ENCODE assay signal across 8 cellular contexts in the genomic region with DNA sequence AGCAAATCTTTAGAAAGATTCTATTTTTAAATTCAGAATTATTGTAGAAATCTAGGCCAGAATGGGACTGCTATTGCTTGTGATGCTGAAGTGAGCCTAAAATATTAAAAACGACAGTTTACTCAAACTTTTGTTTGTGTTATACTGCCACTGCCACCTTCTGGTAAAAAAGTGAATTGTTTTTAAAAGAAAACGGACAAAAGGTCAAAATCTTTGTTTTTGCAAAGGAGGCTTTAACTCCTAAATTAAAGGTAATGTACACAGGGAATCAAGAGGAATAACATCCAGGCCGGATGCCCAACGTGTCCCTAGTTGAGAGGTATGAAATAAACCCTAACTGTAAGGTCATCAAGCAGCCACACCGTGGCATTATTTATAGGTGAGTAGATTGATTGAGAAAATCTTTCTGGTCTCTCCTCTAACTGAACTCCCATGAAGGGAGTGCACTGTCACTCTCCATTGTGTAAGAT.
DNase-seq lines count a peak whose midpoint lies in the region; FAIRE-seq and TF ChIP-seq lines count a peak whose summit lies in the region.

No MANE protein-coding gene starts in this region.

- DNase-seq in GM19239 (ENCODE audit: insufficient read length, low spot score) (peak; percentile 10), RPMI8226 (peak; percentile 8), hepatocyte (ENCODE audit: low spot score) (peak; percentile 48), NCI-H187 treated with DMSO at 0.1 percent for 48 hours (lab: John Stamatoyannopoulos, UW) (no peak)
- DNase-seq in effector memory CD4-positive, alpha-beta T cell, result no peak
- no peak for DNase-seq in activated CD8-positive, alpha-beta memory T cell treated with anti-CD3 and anti-CD28 coated beads, Interleukin-2, amount 50 U/mL, for 4 hours
- DNase-seq in stimulated activated CD4-positive, alpha-beta T cell treated with anti-CD3 and anti-CD28 coated beads, Interleukin-4, amount 100 ng/mL, for 4 hours, result no peak

- H3K4me1 ChIP-seq in hepatocyte (ENCODE audit: insufficient read depth), result no peaks in the 10 kb centered on the region
- H3K4me1 ChIP-seq in effector memory CD4-positive, alpha-beta T cell (ENCODE audit: control insufficient read depth, insufficient read depth, low read length, poor library complexity, severe bottlenecking), result no peaks in the 10 kb centered on the region

- H2AFZ ChIP-seq in hepatocyte, result peak overlapping the region; percentile 32

- no peak overlapping the region for H3K4me3 ChIP-seq in hepatocyte
- H3K4me3 ChIP-seq in effector memory CD4-positive, alpha-beta T cell (ENCODE audit: insufficient read depth, low read depth, low read length, poor library complexity, severe bottlenecking), result no peak overlapping the region

- TF ChIP-seq CTCF in 22Rv1 (IDR thresholded peaks at IDR 0.05), result peak; percentile 42
- peak; percentile 61 for TF ChIP-seq CTCF in hepatocyte (IDR thresholded peaks at IDR 0.05; ENCODE audit: poor library complexity)

- no peaks in the 10 kb centered on the region for H3K27me3 ChIP-seq in hepatocyte
- no peaks in the 10 kb centered on the region for H3K27me3 ChIP-seq in effector memory CD4-positive, alpha-beta T cell (replicated peaks; ENCODE audit: control insufficient read depth, insufficient read depth, low read length, poor library complexity, severe bottlenecking)

- no peaks in the 10 kb centered on the region for H4K20me1 ChIP-seq in hepatocyte (ENCODE audit: insufficient read depth, poor library complexity, severe bottlenecking)

- peak; percentile 14 for FAIRE-seq in GM19239 (lab: Jason Lieb, UNC)

- no peak overlapping the region for H3K4me2 ChIP-seq in hepatocyte

- no peaks in the 10 kb centered on the region for H3K79me2 ChIP-seq in hepatocyte

- no peaks in the 10 kb centered on the region for H3K36me3 ChIP-seq in hepatocyte (replicated peaks; ENCODE audit: insufficient read depth, low read depth)
- no peaks in the 10 kb centered on the region for H3K36me3 ChIP-seq in effector memory CD4-positive, alpha-beta T cell (ENCODE audit: control insufficient read depth, insufficient read depth, low read length)

- WGBS in hepatocyte (ENCODE audit: low lambda C conversion rate, missing lambda C conversion rate), result 9% methylated on average over 5 of the region's 5 CpGs

- H3K9me2 ChIP-seq in hepatocyte (replicated peaks; ENCODE audit: insufficient read depth), result no peaks in the 10 kb centered on the region

- no peaks in the 10 kb centered on the region for H3K9me3 ChIP-seq in hepatocyte (ENCODE audit: low read depth)
- H3K9me3 ChIP-seq in effector memory CD4-positive, alpha-beta T cell (ENCODE audit: control insufficient read depth, low read length), result no peaks in the 10 kb centered on the region

- H3K27ac ChIP-seq in 22Rv1 (no peak overlapping the region), hepatocyte (no peak overlapping the region)
- H3K27ac ChIP-seq in effector memory CD4-positive, alpha-beta T cell (ENCODE audit: insufficient read depth, low read length, poor library complexity, severe bottlenecking), result no peak overlapping the region

Comparison
In these comparisons a context has a peak if more than half of its experiments do, and no peak if none do; other contexts are left out.
1. DNase-seq: peak in GM19239 (single experiment), RPMI8226 (single experiment) and hepatocyte (single experiment); none in NCI-H187 treated with DMSO at 0.1 percent for 48 hours (single experiment), effector memory CD4-positive, alpha-beta T cell (0 of 3), activated CD8-positive, alpha-beta memory T cell treated with anti-CD3 and anti-CD28 coated beads, Interleukin-2, amount 50 U/mL, for 4 hours (single experiment) and stimulated activated CD4-positive, alpha-beta T cell treated with anti-CD3 and anti-CD28 coated beads, Interleukin-4, amount 100 ng/mL, for 4 hours (0 of 2).